8 cellular contexts compared by ENCODE assay signal in genomic region chr3:138923531-138923994, GRCh38. TPM values are rescaled to one million over a fixed set of nuclear protein-coding genes. Genes with fewer than 3 reads are reported as not detected.
A peak's percentile ranks its signal among the peaks of the same experiment; 100 is the strongest.
DNase-seq lines count a peak whose midpoint lies in the region; ATAC-seq and TF ChIP-seq lines count a peak whose summit lies in the region.

No MANE protein-coding gene starts in this region.

- no peak overlapping the region for H3K4me3 Mint-ChIP-seq in activated naive CD4-positive, alpha-beta T cell treated with anti-CD3 and anti-CD28 coated beads for 36 hours

- no peaks in the 10 kb centered on the region for H3K4me1 ChIP-seq in HEK293 (ENCODE audit: control insufficient read depth, insufficient read depth, low read length)
- H3K4me1 ChIP-seq in SK-N-SH (ENCODE audit: control insufficient read depth in 1 of 2, insufficient read depth in 2 of 2, low read depth in 1 of 2, low read length in 1 of 2) = peaks cover 2 to 11% of the 10 kb centered on the region in 2 experiments; a peak in 2 of 4 replicates
- no peaks in the 10 kb centered on the region for H3K4me1 ChIP-seq in psoas muscle
- no peaks in the 10 kb centered on the region for H3K4me1 ChIP-seq in aorta (ENCODE audit: control insufficient read depth in 1 of 2, insufficient read depth in 2 of 2, low read length in 2 of 2)

- H3K4me3 ChIP-seq in HEK293 (ENCODE audit: low read depth, low read length) (no peak overlapping the region), SK-N-SH (ENCODE audit: low read depth in 2 of 2, low read length in 1 of 2) (peak overlapping the region in 1 of 2 experiments; percentile 34; a peak in 1 of 4 replicates), psoas muscle (no peak overlapping the region), aorta (ENCODE audit: low read length in 2 of 2) (no peak overlapping the region)

- CTCF ChIA-PET in HEK293 (lab: Yijun Ruan, JAX) = interaction anchor here (0.6 to 4.5 kb wide), 48 partner anchors 8 to 913 kb away, joined by 3 to 42 read pairs (median 4); partner anchors contain the start of gene CEP70
- CTCF ChIA-PET in SK-N-SH (lab: Yijun Ruan, JAX) = interaction anchor here (0.6 to 15.8 kb wide), 72 partner anchors 8 to 587 kb away, joined by 3 to 298 read pairs (median 4); partner anchors contain the start of genes CEP70, ESYT3 and PIK3CB
- CTCF ChIA-PET in activated naive CD4-positive, alpha-beta T cell treated with anti-CD3 and anti-CD28 coated beads for 36 hours (lab: Charles Lee) = interaction anchor here (0.6 to 8.0 kb wide), 49 partner anchors 9 to 518 kb away, joined by 3 to 113 read pairs (median 5); partner anchors contain the start of genes CEP70, ESYT3, FOXL2 and FOXL2NB

- ATAC-seq in Right ventricle myocardium inferior (peak; percentile 78), psoas muscle (peak; percentile 79 to 93 (median 86)), aorta (ENCODE audit: low FRiP score) (peak; percentile 82)

- no peak overlapping the region for H3K9ac ChIP-seq in SK-N-SH

- H3K36me3 Mint-ChIP-seq in activated naive CD4-positive, alpha-beta T cell treated with anti-CD3 and anti-CD28 coated beads for 36 hours (ENCODE audit: low read depth) = no peaks in the 10 kb centered on the region

- peaks cover 15% of the 10 kb centered on the region for H3F3A ChIP-seq in SK-N-SH (replicated peaks; ENCODE audit: insufficient read depth)

- POLR2A ChIA-PET in HEK293 (lab: Yijun Ruan, JAX) (interaction anchor here (1.3 kb wide), 1 partner anchor 12 kb away, joined by 3 read pairs; no protein-coding TSS in a partner anchor), SK-N-SH (lab: Yijun Ruan, JAX) (interaction anchor here (1.1 kb wide), 1 partner anchor 448 kb away, joined by 3 read pairs; no protein-coding TSS in a partner anchor)

- no peaks in the 10 kb centered on the region for H3K79me2 ChIP-seq in SK-N-SH (ENCODE audit: insufficient read depth)

- H3K9me2 ChIP-seq in SK-N-SH = no peaks in the 10 kb centered on the region

- DNase-seq in GM04504 (ENCODE audit: low read depth) (peak; percentile 67), NAMALWA (ENCODE audit: low spot score) (peak; percentile 94), SK-N-SH (peak; percentile 72), Right ventricle myocardium inferior (ENCODE audit: missing footprints) (peak; percentile 84), psoas muscle (peak; percentile 77 to 85), aorta (peak; percentile 88 to 90)
- peak; percentile 94 for DNase-seq in activated naive CD4-positive, alpha-beta T cell treated with anti-CD3 and anti-CD28 coated beads for 36 hours

- no peak for TF ChIP-seq EP300 in SK-N-SH (IDR thresholded peaks at IDR 0.05; ENCODE audit: borderline replicate concordance in 1 of 2, low read depth in 1 of 2, low read length in 1 of 2)

- H3K27ac Mint-ChIP-seq in activated naive CD4-positive, alpha-beta T cell treated with anti-CD3 and anti-CD28 coated beads for 36 hours = no peak overlapping the region

- peaks cover 2% of the 10 kb centered on the region for H3K27me3 Mint-ChIP-seq in activated naive CD4-positive, alpha-beta T cell treated with anti-CD3 and anti-CD28 coated beads for 36 hours (ENCODE audit: low read depth)

- H3K4me1 Mint-ChIP-seq in activated naive CD4-positive, alpha-beta T cell treated with anti-CD3 and anti-CD28 coated beads for 36 hours (ENCODE audit: low read depth) = no peaks in the 10 kb centered on the region

- H3K27me3 ChIP-seq in SK-N-SH (ENCODE audit: insufficient read depth) (no peaks in the 10 kb centered on the region; the same call in 1 of the 2 replicates), psoas muscle (ENCODE audit: insufficient read depth in 3 of 3, low read length in 2 of 3) (no peaks in the 10 kb centered on the region), aorta (ENCODE audit: control insufficient read depth in 1 of 2, insufficient read depth in 2 of 2, low read length in 1 of 2) (no peaks in the 10 kb centered on the region)

- 21% methylated on average over 6 of the region's 6 CpGs for WGBS in SK-N-SH (ENCODE audit: low lambda C conversion rate)
- 29 to 37% (median 32%) methylated on average over 6 of the region's 6 CpGs for WGBS in psoas muscle, 3 donors
- 33 to 34% methylated on average over 6 of the region's 6 CpGs for WGBS in aorta, 2 donors

- H3K9me3 Mint-ChIP-seq in activated naive CD4-positive, alpha-beta T cell treated with anti-CD3 and anti-CD28 coated beads for 36 hours = no peaks in the 10 kb centered on the region

- no peak overlapping the region for H3K4me2 ChIP-seq in SK-N-SH

- peak; percentile 73 for TF ChIP-seq RAD21 in SK-N-SH (IDR thresholded peaks at IDR 0.05; ENCODE audit: low read length)

- H4K20me1 ChIP-seq in SK-N-SH (ENCODE audit: insufficient read depth) = no peaks in the 10 kb centered on the region

- H3K9me3 ChIP-seq in HEK293 (ENCODE audit: control insufficient read depth, insufficient read depth, low read depth, low read length) (no peaks in the 10 kb centered on the region), SK-N-SH (no peaks in the 10 kb centered on the region), psoas muscle (no peaks in the 10 kb centered on the region), aorta (ENCODE audit: control insufficient read depth, low read length) (no peaks in the 10 kb centered on the region)

- intact Hi-C loops in activated naive CD4-positive, alpha-beta T cell treated with anti-CD3 and anti-CD28 coated beads for 36 hours (cut with micrococcal nuclease) = loop anchor here (1.0 kb wide), 3 partner anchors 329 to 506 kb away; partner anchors contain the start of gene CEP70
- intact Hi-C loops in Right ventricle myocardium inferior (cut with DNase I) = no loop called here
- intact Hi-C loops in psoas muscle (cut with DNase I) = loop anchor here in 1 of 2 donors (2.0 kb wide), 1 partner anchor 329 kb away; the partner anchor contains the start of gene CEP70
- intact Hi-C loops in aorta (cut with DNase I) = loop anchor here in 1 of 2 donors (10.0 kb wide), 1 partner anchor 509 kb away; no protein-coding TSS in a partner anchor

- TF ChIP-seq CTCF in HEK293 (tag by site-specific recombination; IDR thresholded peaks at IDR 0.05) = no peak
- peak; percentile 83 for TF ChIP-seq CTCF in SK-N-SH (IDR thresholded peaks at IDR 0.05)
- TF ChIP-seq CTCF in psoas muscle (IDR thresholded peaks at IDR 0.05) = peak; percentile 86

- H2AFZ ChIP-seq in SK-N-SH (ENCODE audit: low read depth) = no peak overlapping the region

- H3K27ac ChIP-seq in HEK293 (ENCODE audit: extremely low read depth, low read depth, low read length) (no peak overlapping the region), SK-N-SH (ENCODE audit: low read depth in 2 of 2, low read length in 1 of 2) (no peak overlapping the region), psoas muscle (no peak overlapping the region), aorta (ENCODE audit: low read depth in 1 of 2, low read length in 2 of 2) (no peak overlapping the region)

- no peaks in the 10 kb centered on the region for H3K36me3 ChIP-seq in HEK293 (ENCODE audit: control insufficient read depth in 2 of 2, insufficient read depth in 1 of 2, low read length in 2 of 2)
- H3K36me3 ChIP-seq in SK-N-SH (replicated peaks in 1 of 2; ENCODE audit: control insufficient read depth in 1 of 2, insufficient read depth in 2 of 2, low read length in 1 of 2) = no peaks in the 10 kb centered on the region
- H3K36me3 ChIP-seq in psoas muscle (ENCODE audit: insufficient read depth in 1 of 2, low read depth in 1 of 2) = no peaks in the 10 kb centered on the region
- H3K36me3 ChIP-seq in aorta (ENCODE audit: control insufficient read depth in 1 of 2, insufficient read depth in 2 of 2, low read length in 1 of 2) = no peaks in the 10 kb centered on the region

TF ChIP-seq in HEK293, 187 proteins besides CTCF, POLR2A, EP300 and RAD21 (continues in another document):
- TF ChIP-seq ZNF654 (tag by site-specific recombination; IDR thresholded peaks at IDR 0.05; ENCODE audit: low read depth) (peak; percentile 50), ZNF2 (tag by site-specific recombination; IDR thresholded peaks at IDR 0.05) (peak; percentile 84)

TF ChIP-seq in SK-N-SH, 30 proteins besides CTCF, POLR2A, EP300 and RAD21:
- TF ChIP-seq POLR2AphosphoS5 (IDR thresholded peaks at IDR 0.05; ENCODE audit: low read depth, low read length) = no peak
- TF ChIP-seq SMC3 (IDR thresholded peaks at IDR 0.05; ENCODE audit: low read depth, low read length) = peak; percentile 77
- TF ChIP-seq USF2 (IDR thresholded peaks at IDR 0.05; ENCODE audit: borderline replicate concordance, low read depth, low read length) = no peak

RNA-seq across cellular contexts. Expression of gene FOXL2, which starts 23.4 kb away (rescaled TPM):
- polyA plus RNA-seq in SK-N-SH (2012; rRNA removed) = not detected in 2 replicates
- polyA plus RNA-seq in SK-N-SH (2012; cell fraction: cytosol; rRNA removed) = not detected in 2 replicates
- polyA plus RNA-seq in SK-N-SH (2012; cell fraction: nucleus; rRNA removed) = 0.02 TPM in 1 of 2 replicates, not detected in the other
- total RNA-seq in activated naive CD4-positive, alpha-beta T cell treated with anti-CD3 and anti-CD28 coated beads for 36 hours = not detected
- not detected for total RNA-seq in Right ventricle myocardium inferior
- total RNA-seq in psoas muscle = under 1 TPM in 2 of 4 donors, not detected in 2; 0.38 to 0.39 TPM
- polyA plus RNA-seq in psoas muscle = under 1 TPM in 2 of 3 donors, not detected in 1; 0.01 to 0.05 TPM
- not detected for total RNA-seq in aorta
- not detected for polyA plus RNA-seq in aorta

RNA-seq across cellular contexts. Expression of gene FOXL2NB, which starts 23.5 kb away (rescaled TPM):
- not detected in 2 replicates for polyA plus RNA-seq in SK-N-SH (2012; rRNA removed)
- 0.01 TPM in 1 of 2 replicates, not detected in the other for polyA plus RNA-seq in SK-N-SH (2012; cell fraction: cytosol; rRNA removed)
- polyA plus RNA-seq in SK-N-SH (2012; cell fraction: nucleus; rRNA removed) = 0.04 TPM in 1 of 2 replicates, not detected in the other
- not detected for total RNA-seq in activated naive CD4-positive, alpha-beta T cell treated with anti-CD3 and anti-CD28 coated beads for 36 hours
- not detected for total RNA-seq in Right ventricle myocardium inferior
- total RNA-seq in psoas muscle = under 1 TPM in 1 of 4 donors, not detected in 3; 0.14 TPM
- polyA plus RNA-seq in psoas muscle = under 1 TPM in 1 of 3 donors, not detected in 2; 0.06 TPM
- total RNA-seq in aorta = not detected
- not detected for polyA plus RNA-seq in aorta
